ENCODE assay signal across 26 cellular contexts in genomic region chr6:1904494-1904854, GRCh38.
DNase-seq lines count a peak whose midpoint lies in the region; ATAC-seq, FAIRE-seq and TF ChIP-seq lines count a peak whose summit lies in the region.
"Had no signal": no experiment of that assay in that cellular context is flagged by ENCODE, and none has a peak within 500 bp of the region (broad histone marks: within the 10 kb centered on the region; RNA-seq: fewer than 3 reads in every experiment).

No MANE protein-coding gene starts in this region.

- FAIRE-seq in pancreas (lab: Jason Lieb, UNC) (no peak), urothelium cell line (lab: Jason Lieb, UNC) (no peak)
- FAIRE-seq: astrocyte, GM19239, islet of Langerhans, K562 had no signal

- no peaks in the 10 kb centered on the region for H3K36me3 ChIP-seq in ascending aorta
- no peaks in the 10 kb centered on the region for H3K36me3 ChIP-seq in pancreas
- H3K36me3 ChIP-seq in hepatocyte (replicated peaks; ENCODE audit: insufficient read depth, low read depth): no peaks in the 10 kb centered on the region

- 48 to 52% methylated on average over 9 of the region's 9 CpGs for WGBS in pancreas, 2 donors
- 86% methylated on average over 8 of the region's 9 CpGs for WGBS in hepatocyte (ENCODE audit: low lambda C conversion rate, missing lambda C conversion rate)

- DNase-seq in ascending aorta (ENCODE audit: low spot score in 2 of 2) (no peak), left lobe of liver (ENCODE audit: low spot score) (no peak), pancreas (peak in 1 of 6 donors; percentile 20), urothelium cell line (ENCODE audit: low spot score) (no peak), amniotic stem cell (lab: John Stamatoyannopoulos, UW) (no peak), hepatocyte (ENCODE audit: low spot score) (no peak)
- DNase-seq: activated CD4-positive, alpha-beta T cell treated with anti-CD3 and anti-CD28 coated beads for 1 hour; activated CD8-positive, alpha-beta memory T cell treated with anti-CD3 and anti-CD28 coated beads for 24 hours; activated naive CD4-positive, alpha-beta T cell treated with anti-CD3 and anti-CD28 coated beads for 36 hours; activated T-cell treated with anti-CD3 and anti-CD28 coated beads, Interleukin-2, amount 50 U/mL, for 4 hours; DMS153; GF-D8; GOT3; NCI-H1436 treated with DMSO at 0.1 percent for 48 hours; NCI-H2171; NCI-H526; RPMI8226; stimulated activated CD8-positive, alpha-beta memory T cell treated with anti-CD3 and anti-CD28 coated beads, Interleukin-4, amount 100 ng/mL, for 48 hours; T-helper 9 cell had no signal

- H3K27me3 ChIP-seq in ascending aorta (no peaks in the 10 kb centered on the region), pancreas (no peaks in the 10 kb centered on the region), hepatocyte (no peaks in the 10 kb centered on the region)

- H3K9me2 ChIP-seq in hepatocyte (replicated peaks; ENCODE audit: insufficient read depth): no peaks in the 10 kb centered on the region

- peaks cover 18 to 32% of the 10 kb centered on the region in 2 donors for H3K4me1 ChIP-seq in ascending aorta
- H3K4me1 ChIP-seq in pancreas: no peaks in the 10 kb centered on the region
- H3K4me1 ChIP-seq in hepatocyte (ENCODE audit: insufficient read depth): peaks cover 3% of the 10 kb centered on the region

- no peak overlapping the region for H3K4me2 ChIP-seq in hepatocyte

- no peaks in the 10 kb centered on the region for H4K20me1 ChIP-seq in hepatocyte (ENCODE audit: insufficient read depth, poor library complexity, severe bottlenecking)

- H3K79me2 ChIP-seq in hepatocyte: no peaks in the 10 kb centered on the region

- H3K9me3 ChIP-seq in ascending aorta (no peaks in the 10 kb centered on the region), pancreas (no peaks in the 10 kb centered on the region), hepatocyte (ENCODE audit: low read depth) (no peaks in the 10 kb centered on the region)

- TF ChIP-seq CTCF in ascending aorta (IDR thresholded peaks at IDR 0.05): no peak
- no peak for TF ChIP-seq CTCF in pancreas (IDR thresholded peaks at IDR 0.05)
- no peak for TF ChIP-seq CTCF in hepatocyte (IDR thresholded peaks at IDR 0.05; ENCODE audit: poor library complexity)

- ATAC-seq in left lobe of liver (peak; percentile 41), pancreas (peak; percentile 60 to 90 (median 72)), GM21515 (IDR thresholded peaks at IDR 0.05; ENCODE audit: unreplicated experiment) (no peak)
- ATAC-seq: activated T-cell treated with anti-CD3 and anti-CD28 coated beads, Interleukin-2, amount 50 U/mL, for 4 hours; K562; natural killer cell treated with Interleukin-12 subunit alpha and Interleukin-12 subunit beta and Interleukin-15 and Interleukin-18, amount 100 ng/mL, for 72 hours had no signal

- peak overlapping the region; percentile 86 to 93 for H3K27ac ChIP-seq in ascending aorta
- peak overlapping the region in 3 of 4 donors; percentile 35 to 62 (median 46) for H3K27ac ChIP-seq in pancreas
- no peak overlapping the region for H3K27ac ChIP-seq in hepatocyte

- no peak overlapping the region for H3K4me3 ChIP-seq in ascending aorta
- no peak overlapping the region for H3K4me3 ChIP-seq in pancreas
- no peak overlapping the region for H3K4me3 ChIP-seq in hepatocyte
- H3K4me3 ChIP-seq: K562 had no signal

- intact Hi-C loops in ascending aorta (cut with DNase I) (loop anchor here (5.0 kb wide), 5 partner anchors 198 to 448 kb away; partner anchors contain the start of gene FOXC1), pancreas (cut with DNase I) (no loop called here)

- no peak overlapping the region for H2AFZ ChIP-seq in hepatocyte

TF ChIP-seq in PFSK-1, 5 proteins besides CTCF, POLR2A, EP300 and RAD21:
- peak; percentile 8; the same call in 1 of the 2 replicates for TF ChIP-seq TAF1 (IDR thresholded peaks at IDR 0.05; ENCODE audit: borderline replicate concordance, insufficient read depth, low read length)
- TF ChIP-seq POLR2AphosphoS5 (IDR thresholded peaks at IDR 0.05; ENCODE audit: low read depth, low read length): no peak
- TF ChIP-seq FOXP2 (optimal IDR thresholded peaks at IDR 0.05; ENCODE audit: borderline replicate concordance, extremely low read depth, extremely low read length, insufficient read depth): peak; percentile 21
TF ChIP-seq in PFSK-1: peak in this region for 2.
